ENCODE assay signal across 1 cellular context in the genomic region with DNA sequence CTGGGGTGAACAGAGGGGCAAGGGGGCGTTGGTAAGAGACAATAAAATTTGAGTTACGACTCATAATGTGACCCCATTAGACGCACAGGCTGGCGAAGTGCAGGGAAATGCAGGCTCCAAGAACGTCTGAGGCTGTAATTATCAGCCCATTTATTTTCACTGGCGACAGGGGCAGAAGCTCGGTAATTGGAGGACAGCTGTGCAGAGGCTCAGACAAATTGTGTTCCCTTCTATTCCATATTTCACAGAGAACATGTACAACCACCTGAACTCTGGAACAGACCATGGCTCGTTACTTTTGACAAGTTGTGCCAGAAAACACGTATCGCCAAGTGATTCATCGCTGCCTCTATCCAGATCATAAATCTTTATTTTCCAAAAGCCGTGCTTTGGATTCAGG.
TF ChIP-seq lines count a peak whose summit lies in the region.

No MANE protein-coding gene starts in this region.

TF ChIP-seq in IMR-90, 13 proteins besides CTCF, POLR2A, EP300 and RAD21 (continued from another document):
- TF ChIP-seq, protein P1, sequence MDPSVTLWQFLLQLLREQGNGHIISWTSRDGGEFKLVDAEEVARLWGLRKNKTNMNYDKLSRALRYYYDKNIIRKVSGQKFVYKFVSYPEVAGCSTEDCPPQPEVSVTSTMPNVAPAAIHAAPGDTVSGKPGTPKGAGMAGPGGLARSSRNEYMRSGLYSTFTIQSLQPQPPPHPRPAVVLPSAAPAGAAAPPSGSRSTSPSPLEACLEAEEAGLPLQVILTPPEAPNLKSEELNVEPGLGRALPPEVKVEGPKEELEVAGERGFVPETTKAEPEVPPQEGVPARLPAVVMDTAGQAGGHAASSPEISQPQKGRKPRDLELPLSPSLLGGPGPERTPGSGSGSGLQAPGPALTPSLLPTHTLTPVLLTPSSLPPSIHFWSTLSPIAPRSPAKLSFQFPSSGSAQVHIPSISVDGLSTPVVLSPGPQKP (IDR thresholded peaks at IDR 0.05; ENCODE audit: borderline replicate concordance, low read depth, low read length) = no peak
- no peak for TF ChIP-seq FOS (IDR thresholded peaks at IDR 0.05; ENCODE audit: low read depth, low read length)
TF ChIP-seq in IMR-90: peak in this region for 0.
